1 cellular context compared by ENCODE assay signal in genomic region chr22:19608114-19608494, GRCh38.
TF ChIP-seq lines count a peak whose summit lies in the region.

No MANE protein-coding gene starts in this region.

TF ChIP-seq in GM23338, 12 proteins besides CTCF, POLR2A, EP300 and RAD21 (continued from another document):
- no peak for TF ChIP-seq ZNF462 (CRISPR knock-in tag; IDR thresholded peaks at IDR 0.05)
- TF ChIP-seq POLR2AphosphoS5 (IDR thresholded peaks at IDR 0.05; ENCODE audit: low read depth), result no peak
- TF ChIP-seq ZNF331 (CRISPR knock-in tag; IDR thresholded peaks at IDR 0.05; ENCODE audit: low read depth), result no peak
- no peak for TF ChIP-seq STAT1 (IDR thresholded peaks at IDR 0.05; ENCODE audit: unreplicated experiment)
- TF ChIP-seq REST (IDR thresholded peaks at IDR 0.05; ENCODE audit: unreplicated experiment), result no peak
